Comparison of ENCODE assay signal across 20 cellular contexts in the genomic region with DNA sequence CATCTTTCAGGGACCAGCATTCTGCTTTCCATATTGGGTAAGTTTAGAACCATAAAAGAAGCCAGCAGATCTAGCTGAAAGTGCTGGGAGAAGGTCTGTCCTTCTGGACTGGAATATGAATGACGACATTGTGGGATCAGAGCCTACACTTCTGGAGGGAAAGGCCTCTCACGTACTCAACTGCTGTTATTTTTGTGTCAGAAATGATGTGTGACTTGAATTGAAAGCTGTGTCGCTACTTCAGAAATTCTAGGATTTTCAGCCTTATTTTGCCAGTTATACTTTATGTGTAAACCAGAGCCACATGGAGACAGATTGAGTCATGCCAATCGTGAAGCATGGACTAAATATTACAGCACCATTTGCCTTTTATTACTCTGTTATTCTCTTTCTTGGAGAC.
"Had no signal": no experiment of that assay in that cellular context is flagged by ENCODE, and none has a peak within 500 bp of the region (broad histone marks: within the 10 kb centered on the region; RNA-seq: fewer than 3 reads in every experiment).

No MANE protein-coding gene starts in this region.

- H3K9me3 Mint-ChIP-seq: activated naive CD8-positive, alpha-beta T cell treated with anti-CD3 and anti-CD28 coated beads, Interleukin-2, amount 50 U/mL, for 24 hours; central memory CD8-positive, alpha-beta T cell had no signal

- DNase-seq: activated CD4-positive, alpha-beta T cell treated with anti-CD3 and anti-CD28 coated beads for 48 hours; activated CD8-positive, alpha-beta T cell treated with anti-CD3 and anti-CD28 coated beads, Interleukin-2, amount 10 ng/mL, durations not matched to agents 7 days and 5 days; activated naive CD4-positive, alpha-beta T cell; activated naive CD8-positive, alpha-beta T cell treated with anti-CD3 and anti-CD28 coated beads, Interleukin-2, amount 50 U/mL, for 24 hours; cortex of kidney; effector CD8-positive, alpha-beta T cell; hypothalamus; naive thymus-derived CD4-positive, alpha-beta T cell; nucleus accumbens; right lobe of liver; stimulated activated CD4-positive, alpha-beta T cell treated with anti-CD3 and anti-CD28 coated beads, Interleukin-2, amount 100 ng/mL, for 48 hours; stimulated activated naive CD8-positive, alpha-beta T cell treated with anti-CD3 and anti-CD28 coated beads, Interleukin-15, Interleukin-2, amounts not matched to agents 100 U/mL and 50 U/mL, for 24 hours; T-helper 1 cell; tibial artery had no signal

- H3K4me3 ChIP-seq: lung, right lobe of liver, SK-N-MC, tibial artery had no signal

- H3K36me3 ChIP-seq: right lobe of liver, tibial artery had no signal

- H3K27ac Mint-ChIP-seq: activated CD8-positive, alpha-beta T cell treated with anti-CD3 and anti-CD28 coated beads, Interleukin-2, amount 10 ng/mL, durations not matched to agents 7 days and 5 days; activated naive CD8-positive, alpha-beta T cell treated with anti-CD3 and anti-CD28 coated beads, Interleukin-2, amount 50 U/mL, for 24 hours; activated T-helper 1 cell treated with anti-CD3 and anti-CD28 coated beads, Interleukin-12 subunit alpha, Interleukin-12 subunit beta, Interleukin-2, Interleukin-4 antibody, amounts not matched to agents 30 ng/mL and 10 ng/mL and 1 ng/mL, durations not matched to agents 14 hours and 24 hours and 36 hours; naive thymus-derived CD4-positive, alpha-beta T cell; progenitor cell of endocrine pancreas; WTC11 had no signal

- H3K27ac ChIP-seq: right lobe of liver, SK-N-MC, tibial artery had no signal

- H3K27me3 Mint-ChIP-seq: progenitor cell of endocrine pancreas had no signal

- H3K4me3 Mint-ChIP-seq: activated CD8-positive, alpha-beta T cell treated with anti-CD3 and anti-CD28 coated beads, Interleukin-2, amount 10 ng/mL, durations not matched to agents 7 days and 5 days; activated naive CD8-positive, alpha-beta T cell treated with anti-CD3 and anti-CD28 coated beads, Interleukin-2, amount 50 U/mL, for 24 hours; activated T-helper 1 cell treated with anti-CD3 and anti-CD28 coated beads, Interleukin-12 subunit alpha, Interleukin-12 subunit beta, Interleukin-2, Interleukin-4 antibody, amounts not matched to agents 30 ng/mL and 10 ng/mL and 1 ng/mL, durations not matched to agents 14 hours and 24 hours and 36 hours; central memory CD8-positive, alpha-beta T cell; naive thymus-derived CD4-positive, alpha-beta T cell; WTC11 had no signal

- H3K27me3 ChIP-seq: right lobe of liver, tibial artery had no signal

- H3K9me3 ChIP-seq: right lobe of liver, tibial artery had no signal

- H3K4me1 Mint-ChIP-seq: activated naive CD8-positive, alpha-beta T cell treated with anti-CD3 and anti-CD28 coated beads, Interleukin-2, amount 50 U/mL, for 24 hours; central memory CD8-positive, alpha-beta T cell had no signal

- ATAC-seq: activated CD8-positive, alpha-beta T cell treated with anti-CD3 and anti-CD28 coated beads, Interleukin-2, amount 10 ng/mL, durations not matched to agents 7 days and 5 days; activated naive CD8-positive, alpha-beta T cell treated with anti-CD3 and anti-CD28 coated beads, Interleukin-2, amount 50 U/mL, for 24 hours; naive thymus-derived CD4-positive, alpha-beta T cell; stimulated activated naive CD8-positive, alpha-beta T cell treated with anti-CD3 and anti-CD28 coated beads, Interleukin-15, Interleukin-2, amounts not matched to agents 100 U/mL and 50 U/mL, for 24 hours; WTC11 had no signal

- H3K4me1 ChIP-seq: tibial artery had no signal

- H3K36me3 Mint-ChIP-seq: naive thymus-derived CD4-positive, alpha-beta T cell had no signal
